Comparison of ENCODE assay signal across 8 cellular contexts in genomic region chr10:63166742-63167258, GRCh38. TPM values are rescaled to one million over a fixed set of nuclear protein-coding genes. Genes with fewer than 3 reads are reported as not detected.
DNase-seq lines count a peak whose midpoint lies in the region; ATAC-seq, FAIRE-seq and TF ChIP-seq lines count a peak whose summit lies in the region.

No MANE protein-coding gene starts in this region.

- ATAC-seq in HG03354 (IDR thresholded peaks at IDR 0.05; ENCODE audit: poor library complexity, severe bottlenecking, unreplicated experiment) (peak; percentile 80), K562 (peak; percentile 83)

- H3K4me1 ChIP-seq in K562 (replicated peaks in 1 of 2; ENCODE audit: control insufficient read depth in 2 of 2, insufficient read depth in 2 of 2, low read length in 2 of 2), result no peaks in the 10 kb centered on the region
- no peaks in the 10 kb centered on the region for H3K4me1 ChIP-seq in effector memory CD4-positive, alpha-beta T cell (ENCODE audit: control insufficient read depth, insufficient read depth, low read length, poor library complexity, severe bottlenecking)

- 1% methylated on average over 3 of the region's 3 CpGs for WGBS in K562 (ENCODE audit: insufficient coverage, low coverage, missing lambda C conversion rate)

- H3K9me1 ChIP-seq in K562 (ENCODE audit: control insufficient read depth, insufficient read depth, low read length), result no peaks in the 10 kb centered on the region

- 0 out of 2 replicates have a peak, but pooled peaks have one; percentile 38 for TF ChIP-seq POLR2A in K562 (conservative IDR thresholded peaks at IDR 0.05)

- FAIRE-seq in K562 (lab: Jason Lieb, UNC), result peak; percentile 84

- in situ Hi-C loops in K562 (cut with MboI), result no loop called here

- intact Hi-C loops in K562 (cut with micrococcal nuclease), result loop anchor here (1.0 to 5.0 kb wide), 4 partner anchors 463 to 601 kb away; no protein-coding TSS in a partner anchor

- peak; percentile 78 for TF ChIP-seq CTCF in GM12864 (IDR thresholded peaks at IDR 0.05; ENCODE audit: low read depth, low read length, missing control alignments)
- TF ChIP-seq CTCF in K562 (IDR thresholded peaks at IDR 0.05 in 2 of 3, conservative IDR thresholded peaks at IDR 0.05 in 1 of 3; ENCODE audit: insufficient read depth in 2 of 3, low read depth in 1 of 3, low read length in 3 of 3), result peak; percentile 68 to 89 (median 75)

- H3K27ac ChIP-seq in K562 (ENCODE audit: extremely low read depth, low read depth, low read length), result no peak overlapping the region
- H3K27ac ChIP-seq in effector memory CD4-positive, alpha-beta T cell (ENCODE audit: insufficient read depth, low read length, poor library complexity, severe bottlenecking), result no peak overlapping the region

- POLR2A ChIA-PET in K562 (lab: Yijun Ruan, JAX), result interaction anchor here (0.5 to 2.4 kb wide), 12 partner anchors 9 to 555 kb away, joined by 3 to 14 read pairs (median 4); no protein-coding TSS in a partner anchor

- DNase-seq in AG08396 (ENCODE audit: low spot score) (peak; percentile 30), GM12864 (ENCODE audit: low read depth) (peak; percentile 54), NCI-H526 (lab: John Stamatoyannopoulos, UW) (peak; percentile 13 to 65), K562 (ENCODE audit: extremely low read depth in 1 of 4, low spot score in 3 of 4) (peak; percentile 40 to 80 (median 61)), iPS-NIHi11 (ENCODE audit: low spot score) (peak; percentile 48), smooth muscle cell of the brain vasculature (ENCODE audit: low read depth, low spot score) (peak; percentile 70)
- no peak for DNase-seq in effector memory CD4-positive, alpha-beta T cell

- CTCF ChIA-PET in K562 (lab: Yijun Ruan, JAX; ENCODE audit: low intra/inter-chr PET ratio), result interaction anchor here (0.8 to 4.7 kb wide), 5 partner anchors 462 to 601 kb away, joined by 3 to 63 read pairs (median 4); no protein-coding TSS in a partner anchor

- no TSS peak for BruUV-seq in K562 (replicated peaks; lab: Mats Ljungman, UMichigan)

- no peak for TF ChIP-seq EP300 in K562 (IDR thresholded peaks at IDR 0.05; ENCODE audit: low read length)

- H3K4me2 ChIP-seq in K562 (ENCODE audit: insufficient read depth, low read length), result no peak overlapping the region

- H3K36me3 ChIP-seq in K562 (ENCODE audit: control insufficient read depth, insufficient read depth, low read length), result peaks cover 48% of the 10 kb centered on the region
- peaks cover 20% of the 10 kb centered on the region for H3K36me3 ChIP-seq in effector memory CD4-positive, alpha-beta T cell (ENCODE audit: control insufficient read depth, insufficient read depth, low read length)

- peak; percentile 91 for TF ChIP-seq RAD21 in K562 (CRISPR knock-in tag; conservative IDR thresholded peaks at IDR 0.05 in 1 of 2, IDR thresholded peaks at IDR 0.05 in 1 of 2)

- no peaks in the 10 kb centered on the region for H3K79me2 ChIP-seq in K562 (ENCODE audit: control insufficient read depth, insufficient read depth, low read length)

- no peaks in the 10 kb centered on the region for H4K20me1 ChIP-seq in K562 (replicated peaks; ENCODE audit: control insufficient read depth, insufficient read depth, low read length)

- no peak overlapping the region for H3K9ac ChIP-seq in K562 (ENCODE audit: insufficient read depth in 1 of 2, low read depth in 2 of 2, low read length in 2 of 2)

- H2AFZ ChIP-seq in K562 (ENCODE audit: low read depth, low read length), result no peak overlapping the region

- no peaks in the 10 kb centered on the region for H3K9me3 ChIP-seq in K562 (replicated peaks; ENCODE audit: control insufficient read depth, insufficient read depth, low read depth, low read length)
- no peaks in the 10 kb centered on the region for H3K9me3 ChIP-seq in effector memory CD4-positive, alpha-beta T cell (ENCODE audit: control insufficient read depth, low read length)

- no peaks in the 10 kb centered on the region for H3K27me3 ChIP-seq in K562 (ENCODE audit: control insufficient read depth in 2 of 2, insufficient read depth in 2 of 2, low read length in 2 of 2)
- no peaks in the 10 kb centered on the region for H3K27me3 ChIP-seq in effector memory CD4-positive, alpha-beta T cell (replicated peaks; ENCODE audit: control insufficient read depth, insufficient read depth, low read length, poor library complexity, severe bottlenecking)

- H3K4me3 ChIP-seq in GM12864 (ENCODE audit: low read depth, low read length), result no peak overlapping the region
- H3K4me3 ChIP-seq in K562, result no peak overlapping the region
- no peak overlapping the region for H3K4me3 ChIP-seq in effector memory CD4-positive, alpha-beta T cell (ENCODE audit: insufficient read depth, low read depth, low read length, poor library complexity, severe bottlenecking)

TF ChIP-seq in K562, 482 proteins besides CTCF, POLR2A, EP300 and RAD21 (continues in another document):
- TF ChIP-seq MCM2 (IDR thresholded peaks at IDR 0.05; ENCODE audit: low read depth), result no peak
- peak; percentile 26 for TF ChIP-seq E2F8 (IDR thresholded peaks at IDR 0.05; ENCODE audit: low read depth, partially characterized antibody)
- no peak for TF ChIP-seq ZFP91 (CRISPR knock-in tag; IDR thresholded peaks at IDR 0.05)
- no peak for TF ChIP-seq PHTF2 (CRISPR knock-in tag; IDR thresholded peaks at IDR 0.05)
- no peak for TF ChIP-seq ZBTB12 (CRISPR knock-in tag; IDR thresholded peaks at IDR 0.05)

RNA-seq across cellular contexts. Expression of gene NRBF2, which starts 33.7 kb away (rescaled TPM):
- 7.5 and 15.7 TPM in 2 replicates for total RNA-seq in K562 (2011; cell fraction: chromatin; rRNA removed; ENCODE audit: low replicate concordance)
- 7.6 and 9.2 TPM in 2 replicates for total RNA-seq in K562 (2011; cell fraction: nucleolus; rRNA removed)
- total RNA-seq in K562 (2011; cell fraction: nucleoplasm; rRNA removed), result 6.8 and 7.9 TPM in 2 replicates
- total RNA-seq in K562 (2014; rRNA removed) (20.2 and 20.8 TPM in 2 replicates), K562 (2014; rRNA removed; fragmentation: Illumina TruSeq; extraction: Trizol) (29.7 and 34.1 TPM in 2 replicates), K562 (2015; rRNA removed; fragmentation: Illumina TruSeq; extraction: Trizol) (30.5 and 32.1 TPM in 2 replicates), K562 (2021) (22.1 and 23.8 TPM in 2 replicates)
- polyA plus RNA-seq in K562 (2011; rRNA removed) (26.5 and 30.5 TPM in 2 replicates), K562 (2014; fragmentation: Illumina TruSeq; extraction: Trizol) (27.9 and 33.5 TPM in 2 replicates), K562 (2014; fragmentation: Nextera tagmentation; extraction: Ambion mirVana) (10 to 100 TPM; 38.1 to 52.1 TPM), K562 (2014; rRNA removed) (24.7 and 25.3 TPM in 2 replicates)
- polyA plus RNA-seq in K562 (2011; cell fraction: cytosol; rRNA removed), result 8.0 and 11.5 TPM in 2 replicates
- 5.8 and 9.5 TPM in 2 replicates for polyA plus RNA-seq in K562 (2011; cell fraction: nucleus; rRNA removed)
- polyA plus RNA-seq in K562 (2012), result 25.5 and 27.5 TPM in 2 replicates
- 15.8 and 20.3 TPM in 2 replicates for polyA minus RNA-seq in K562 (2011; rRNA and poly(A)+ RNA removed)
- 8.4 and 12.0 TPM in 2 replicates for polyA minus RNA-seq in K562 (2011; cell fraction: cytosol; rRNA and poly(A)+ RNA removed)
- polyA minus RNA-seq in K562 (2011; cell fraction: nucleus; rRNA and poly(A)+ RNA removed), result 4.4 and 7.7 TPM in 2 replicates

Comparison
In these comparisons a context has a peak if more than half of its experiments do, and no peak if none do; other contexts are left out.
1. DNase-seq: peak in AG08396 (single experiment), GM12864 (single experiment), NCI-H526 (2 of 2), K562 (4 of 4), iPS-NIHi11 (single experiment) and smooth muscle cell of the brain vasculature (single experiment); none in effector memory CD4-positive, alpha-beta T cell (0 of 3).